ENCODE assay signal across 8 cellular contexts in the genomic region with DNA sequence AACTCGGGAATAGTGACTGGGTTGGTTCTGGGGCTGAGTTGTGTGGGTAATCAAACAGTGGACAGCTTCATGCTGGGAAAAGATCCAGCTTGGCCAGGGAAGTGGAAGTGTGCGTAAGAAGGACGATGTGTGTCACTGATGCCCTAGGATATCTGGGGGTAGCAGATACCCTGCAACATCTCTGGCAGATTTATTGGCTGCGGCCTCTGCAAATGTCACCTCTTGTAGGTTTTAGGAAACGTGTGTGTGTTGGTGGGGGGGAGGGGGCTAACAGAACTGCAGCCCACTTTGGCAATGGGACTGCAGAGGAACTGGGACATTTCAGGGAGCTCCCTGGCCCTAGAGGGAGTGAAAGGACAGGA. TPM values are rescaled to one million over a fixed set of nuclear protein-coding genes. Genes with fewer than 3 reads are reported as not detected.
A peak's percentile ranks its signal among the peaks of the same experiment; 100 is the strongest.
DNase-seq lines count a peak whose midpoint lies in the region; ATAC-seq, FAIRE-seq and TF ChIP-seq lines count a peak whose summit lies in the region.

No MANE protein-coding gene starts in this region.

- H3K4me3 ChIP-seq in A673 (ENCODE audit: low read depth, low read length, poor library complexity, severe bottlenecking), result peak overlapping the region; percentile 95

- H3K4me3 Mint-ChIP-seq in IgD-negative memory B cell (peak overlapping the region; percentile 75 to 94 (median 86)), naive B cell (peak overlapping the region; percentile 84 to 95 (median 91))

- POLR2A ChIA-PET in A673 (lab: Charles Lee; ENCODE audit: low non-redundant PET), result no interaction called here

- H3K4me1 Mint-ChIP-seq in IgD-negative memory B cell, result peaks cover 10 to 23% (median 22%) of the 10 kb centered on the region in 3 donors
- peaks cover 35 to 44% (median 38%) of the 10 kb centered on the region in 3 donors for H3K4me1 Mint-ChIP-seq in naive B cell

- H3K27me3 ChIP-seq in A673 (replicated peaks; ENCODE audit: insufficient read depth, low read depth, low read length, poor library complexity), result no peaks in the 10 kb centered on the region

- peak overlapping the region; percentile 65 to 98 (median 90) for H3K27ac Mint-ChIP-seq in IgD-negative memory B cell
- H3K27ac Mint-ChIP-seq in naive B cell, result peak overlapping the region; percentile 27 to 99 (median 96)

- no peaks in the 10 kb centered on the region for H3K9me3 ChIP-seq in A673 (ENCODE audit: low read depth, low read length, poor library complexity, severe bottlenecking)

- H3K4me1 ChIP-seq in A673 (ENCODE audit: insufficient read depth, low read length, poor library complexity, severe bottlenecking), result peaks cover 44% of the 10 kb centered on the region

- H3K27me3 Mint-ChIP-seq in IgD-negative memory B cell, result no peaks in the 10 kb centered on the region
- peaks cover 29 to 37% (median 36%) of the 10 kb centered on the region in 3 donors for H3K27me3 Mint-ChIP-seq in naive B cell

- CTCF ChIA-PET in A673 (lab: Charles Lee), result interaction anchor here (0.7 kb wide), 2 partner anchors 29 to 159 kb away, joined by 4 to 6 read pairs; no protein-coding TSS in a partner anchor

- H3K36me3 Mint-ChIP-seq in IgD-negative memory B cell, result no peaks in the 10 kb centered on the region
- H3K36me3 Mint-ChIP-seq in naive B cell, result peaks cover 0 to 6% of the 10 kb centered on the region in 2 donors

- TF ChIP-seq CTCF in A673 (conservative IDR thresholded peaks at IDR 0.05; ENCODE audit: low read depth, low read length), result no peak

- no peak for ATAC-seq in naive B cell (ENCODE audit: low read depth in 2 of 2)

- H3K27ac ChIP-seq in A673 (ENCODE audit: low read depth, low read length, poor library complexity, severe bottlenecking), result no peak overlapping the region

- intact Hi-C loops in A673 (cut with micrococcal nuclease; ENCODE audit: unreplicated experiment), result no loop called here

- DNase-seq in A673 (ENCODE audit: low spot score) (no peak), cerebellar cortex (ENCODE audit: low spot score) (peak; percentile 22), naive B cell (no peak), C1 segment of cervical spinal cord (lab: John Stamatoyannopoulos, UW) (no peak), germinal center (ENCODE audit: low spot score) (no peak), activated gamma-delta T cell (lab: John Stamatoyannopoulos, UW) (no peak), frontal cortex (ENCODE audit: low spot score in 2 of 2) (no peak)

- H3K36me3 ChIP-seq in A673 (ENCODE audit: insufficient read depth, low read length, poor library complexity, severe bottlenecking), result peaks cover 13% of the 10 kb centered on the region

- H3K9me3 Mint-ChIP-seq in IgD-negative memory B cell (no peaks in the 10 kb centered on the region), naive B cell (peaks cover 0 to 2% (median 0%) of the 10 kb centered on the region in 7 donors)

- no peak for FAIRE-seq in frontal cortex (lab: Jason Lieb, UNC)

- no TSS peak for BruUV-seq in A673 (replicated peaks; lab: Mats Ljungman, UMichigan)

RNA-seq across cellular contexts. Expression of gene AGAP3, which starts 1.0 kb away (rescaled TPM):
- 115 and 133 TPM in 2 replicates for total RNA-seq in A673 (2021)
- 3.5 TPM for polyA plus RNA-seq in IgD-negative memory B cell
- 1 to 10 TPM in 1 of 6 donors, under 1 TPM in 2, not detected in 3; 0.58 to 1.2 (median 0.66) TPM for polyA plus RNA-seq in naive B cell (ENCODE audit: low read depth in 6 of 6)
- 92.9 TPM for total RNA-seq in frontal cortex

RNA-seq across cellular contexts. Expression of gene TMUB1, which starts 2.0 kb away (rescaled TPM):
- total RNA-seq in A673 (2021) (43.8 and 44.7 TPM in 2 replicates), frontal cortex (10.2 TPM)
- polyA plus RNA-seq in IgD-negative memory B cell (72.6 TPM), naive B cell (ENCODE audit: low read depth in 6 of 6) (10 to 100 TPM; 36.3 to 66.1 (median 45.5) TPM)

RNA-seq across cellular contexts. Expression of gene FASTK, which starts 4.7 kb away (rescaled TPM):
- total RNA-seq in A673 (2021) (70.8 and 80.5 TPM in 2 replicates), frontal cortex (32.6 TPM)
- polyA plus RNA-seq in IgD-negative memory B cell (55.4 TPM), naive B cell (ENCODE audit: low read depth in 6 of 6) (10 to 100 TPM; 31.6 to 52.0 (median 38.1) TPM)

RNA-seq across cellular contexts. Expression of gene SLC4A2, which starts 25.9 kb away (rescaled TPM):
- total RNA-seq in A673 (2021) (213 and 222 TPM in 2 replicates), frontal cortex (10.6 TPM)
- polyA plus RNA-seq in IgD-negative memory B cell (17.8 TPM), naive B cell (ENCODE audit: low read depth in 6 of 6) (10 to 100 TPM in 3 of 6 donors, 1 to 10 TPM in 3; 8.5 to 17.1 (median 12.2) TPM)

RNA-seq across cellular contexts. Expression of gene CDK5, which starts 27.6 kb away (rescaled TPM):
- 21.1 and 25.7 TPM in 2 replicates for total RNA-seq in A673 (2021)
- 11.4 TPM for polyA plus RNA-seq in IgD-negative memory B cell
- 10 to 100 TPM in 3 of 6 donors, 1 to 10 TPM in 3; 7.3 to 10.5 (median 9.6) TPM for polyA plus RNA-seq in naive B cell (ENCODE audit: low read depth in 6 of 6)
- 47.7 TPM for total RNA-seq in frontal cortex
